In genomic region chr4:107876096-107876495, GRCh38 we compare ENCODE assay signal across 16 cellular contexts. TPM values are rescaled to one million over a fixed set of nuclear protein-coding genes. Genes with fewer than 3 reads are reported as not detected.
DNase-seq lines count a peak whose midpoint lies in the region; ATAC-seq and TF ChIP-seq lines count a peak whose summit lies in the region.
"Had no signal": no experiment of that assay in that cellular context is flagged by ENCODE, and none has a peak within 500 bp of the region (broad histone marks: within the 10 kb centered on the region; RNA-seq: fewer than 3 reads in every experiment).

No MANE protein-coding gene starts in this region.

- TF ChIP-seq CTCF in 22Rv1 (IDR thresholded peaks at IDR 0.05) (no peak), prostate gland (IDR thresholded peaks at IDR 0.05) (no peak), RWPE1 (conservative IDR thresholded peaks at IDR 0.05; ENCODE audit: low read depth) (no peak)

- no peaks in the 10 kb centered on the region for H3K36me3 ChIP-seq in prostate gland

- WGBS in prostate gland = 70% methylated on average over 1 of the region's 1 CpG

- H3K27me3 ChIP-seq in prostate gland (replicated peaks; ENCODE audit: insufficient read depth) = no peaks in the 10 kb centered on the region

- TF ChIP-seq POLR2A in prostate gland (IDR thresholded peaks at IDR 0.05) = no peak

- POLR2A ChIA-PET in RWPE1 (lab: Yijun Ruan, JAX; ENCODE audit: low non-redundant PET) = no interaction called here

- H3K27ac ChIP-seq in 22Rv1 = peak overlapping the region; percentile 85
- H3K27ac ChIP-seq in prostate gland = peak overlapping the region; percentile 4 to 57
- H3K27ac ChIP-seq in RWPE1 = no peak overlapping the region

- no peak for ATAC-seq in GM18867 (IDR thresholded peaks at IDR 0.05; ENCODE audit: unreplicated experiment)
- ATAC-seq: Panc1 had no signal

- no peak overlapping the region for H3K4me3 ChIP-seq in prostate gland

- DNase-seq in DMS153 treated with DMSO at 0.1 percent for 48 hours (lab: John Stamatoyannopoulos, UW; ENCODE audit: unreplicated experiment) (peak; percentile 42), dermis blood vessel endothelial cell (peak; percentile 50), prostate gland (ENCODE audit: low spot score) (no peak), RWPE1 (ENCODE audit: low spot score) (no peak), NCI-H2171 (lab: John Stamatoyannopoulos, UW) (no peak)
- DNase-seq: ACHN; CD4-positive, alpha-beta T cell; H9; Karpas-422; MV-4-11; NCI-H1417 treated with DMSO at 0.1 percent for 48 hours; Right ventricle myocardium superior; SK-N-SH had no signal

- H3K9me3 ChIP-seq in prostate gland = no peaks in the 10 kb centered on the region
- H3K9me3 ChIP-seq: SK-N-SH had no signal

- intact Hi-C loops in prostate gland (cut with DNase I) = no loop called here

- CTCF ChIA-PET in RWPE1 (lab: Yijun Ruan, JAX) = no interaction called here

- H3K4me1 ChIP-seq in prostate gland (replicated peaks) = peaks cover 7% of the 10 kb centered on the region

RNA-seq across cellular contexts. Expression of gene SGMS2, which starts 51.4 kb away (rescaled TPM):
- 66.9 and 106 TPM in 2 replicates for total RNA-seq in dermis blood vessel endothelial cell
- total RNA-seq in prostate gland = 10 to 100 TPM; 37.4 to 53.6 TPM

RNA-seq across cellular contexts. Expression of gene CYP2U1, which starts 55.3 kb away (rescaled TPM):
- total RNA-seq in dermis blood vessel endothelial cell (7.4 and 7.7 TPM in 2 replicates), prostate gland (10 to 100 TPM in 1 of 2 donors, 1 to 10 TPM in 1; 8.0 to 13.5 TPM)

Comparison
In these comparisons a context has a peak if more than half of its experiments do, and no peak if none do; other contexts are left out.
1. DNase-seq: peak in DMS153 treated with DMSO at 0.1 percent for 48 hours (single experiment) and dermis blood vessel endothelial cell (single experiment); none in prostate gland (single experiment), RWPE1 (single experiment) and NCI-H2171 (single experiment).